Comparison of ENCODE assay signal across 2 cellular contexts in the genomic region with DNA sequence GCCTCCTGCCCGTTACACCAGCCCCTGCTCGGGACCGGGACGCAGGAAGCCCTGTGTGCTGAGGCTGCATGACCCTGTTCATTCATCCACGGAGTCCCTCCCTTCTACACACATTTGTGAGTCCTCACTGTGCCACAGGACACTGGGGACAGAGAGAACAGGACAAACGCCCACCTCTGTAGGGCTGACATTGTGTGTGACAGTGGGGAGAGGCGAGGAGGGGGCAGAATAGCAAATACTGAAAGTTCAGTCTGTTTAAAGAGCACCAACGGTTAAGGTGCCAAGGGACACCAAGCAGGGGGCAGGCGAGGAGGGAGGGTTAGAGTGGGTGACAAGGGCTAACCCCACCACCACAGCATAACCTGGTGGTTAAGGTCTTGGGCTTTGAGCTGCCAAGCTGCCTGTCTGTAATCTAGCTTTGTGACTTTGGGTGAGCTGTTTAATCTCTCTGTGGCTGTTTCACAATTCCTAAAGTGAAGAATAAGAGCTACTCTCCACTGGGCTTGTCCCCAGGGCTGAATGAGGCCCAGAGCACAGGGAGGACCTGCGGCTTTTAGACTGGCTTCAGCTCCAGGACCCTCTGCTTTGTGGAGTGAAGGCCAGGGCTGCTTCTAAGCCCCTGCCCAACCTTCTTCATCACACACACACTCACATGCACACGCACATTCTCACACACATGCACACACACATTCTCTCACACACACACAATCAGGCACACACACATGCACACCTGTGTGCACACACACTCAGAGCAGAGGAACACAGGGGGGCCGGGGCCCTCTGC.
TF ChIP-seq lines count a peak whose summit lies in the region.

No MANE protein-coding gene starts in this region.

TF ChIP-seq in HEK293, 187 proteins besides CTCF, POLR2A, EP300 and RAD21:
- TF ChIP-seq GLI4 (tag by site-specific recombination; IDR thresholded peaks at IDR 0.05) (no peak), ZFP3 (tag by site-specific recombination; IDR thresholded peaks at IDR 0.05; ENCODE audit: low read depth) (no peak), ZBTB48 (tag by site-specific recombination; IDR thresholded peaks at IDR 0.05) (no peak), ZNF777 (tag by site-specific recombination; IDR thresholded peaks at IDR 0.05; ENCODE audit: borderline replicate concordance) (no peak), SETDB1 (IDR thresholded peaks at IDR 0.05; ENCODE audit: insufficient read length, low read length) (no peak), ZNF132 (tag by site-specific recombination; IDR thresholded peaks at IDR 0.05; ENCODE audit: borderline replicate concordance) (no peak), ZNF426 (tag by site-specific recombination; IDR thresholded peaks at IDR 0.05) (no peak), ZBTB21 (tag by site-specific recombination; IDR thresholded peaks at IDR 0.05) (no peak), ZNF324 (tag by site-specific recombination; IDR thresholded peaks at IDR 0.05) (no peak), ZNF830 (tag by site-specific recombination; IDR thresholded peaks at IDR 0.05; ENCODE audit: low read depth) (no peak), SCRT1 (tag by site-specific recombination; IDR thresholded peaks at IDR 0.05; ENCODE audit: borderline replicate concordance) (peak; percentile 67)
- TF ChIP-seq, protein P1, sequence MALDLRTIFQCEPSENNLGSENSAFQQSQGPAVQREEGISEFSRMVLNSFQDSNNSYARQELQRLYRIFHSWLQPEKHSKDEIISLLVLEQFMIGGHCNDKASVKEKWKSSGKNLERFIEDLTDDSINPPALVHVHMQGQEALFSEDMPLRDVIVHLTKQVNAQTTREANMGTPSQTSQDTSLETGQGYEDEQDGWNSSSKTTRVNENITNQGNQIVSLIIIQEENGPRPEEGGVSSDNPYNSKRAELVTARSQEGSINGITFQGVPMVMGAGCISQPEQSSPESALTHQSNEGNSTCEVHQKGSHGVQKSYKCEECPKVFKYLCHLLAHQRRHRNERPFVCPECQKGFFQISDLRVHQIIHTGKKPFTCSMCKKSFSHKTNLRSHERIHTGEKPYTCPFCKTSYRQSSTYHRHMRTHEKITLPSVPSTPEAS (tag by site-specific recombination; IDR thresholded peaks at IDR 0.05): peak; percentile 63

TF ChIP-seq in GM12878, 131 proteins besides CTCF, POLR2A, EP300 and RAD21:
- TF ChIP-seq PAX8 (IDR thresholded peaks at IDR 0.05) (no peak), BMI1 (IDR thresholded peaks at IDR 0.05; ENCODE audit: borderline replicate concordance) (no peak), SKIL (IDR thresholded peaks at IDR 0.05; ENCODE audit: low read depth, poor library complexity, severe bottlenecking) (no peak), HDAC2 (IDR thresholded peaks at IDR 0.05) (no peak), CEBPZ (IDR thresholded peaks at IDR 0.05; ENCODE audit: low read depth, low read length) (no peak), ZBTB33 (IDR thresholded peaks at IDR 0.05) (no peak), RUNX3 (IDR thresholded peaks at IDR 0.05; ENCODE audit: low read length) (no peak), ZNF592 (IDR thresholded peaks at IDR 0.05) (no peak), NFIC (IDR thresholded peaks at IDR 0.05; ENCODE audit: low read depth, low read length) (no peak), GABPA (IDR thresholded peaks at IDR 0.05; ENCODE audit: low read depth) (no peak), PAX5 (IDR thresholded peaks at IDR 0.05; ENCODE audit: borderline replicate concordance, low read depth, low read length) (no peak), SREBF2 (IDR thresholded peaks at IDR 0.05; ENCODE audit: low read length) (no peak), RCOR1 (conservative IDR thresholded peaks at IDR 0.05; ENCODE audit: low read depth, low read length) (no peak), RBBP5 (conservative IDR thresholded peaks at IDR 0.05) (no peak), RB1 (IDR thresholded peaks at IDR 0.05; ENCODE audit: borderline replicate concordance) (no peak)
- TF ChIP-seq, protein P2, sequence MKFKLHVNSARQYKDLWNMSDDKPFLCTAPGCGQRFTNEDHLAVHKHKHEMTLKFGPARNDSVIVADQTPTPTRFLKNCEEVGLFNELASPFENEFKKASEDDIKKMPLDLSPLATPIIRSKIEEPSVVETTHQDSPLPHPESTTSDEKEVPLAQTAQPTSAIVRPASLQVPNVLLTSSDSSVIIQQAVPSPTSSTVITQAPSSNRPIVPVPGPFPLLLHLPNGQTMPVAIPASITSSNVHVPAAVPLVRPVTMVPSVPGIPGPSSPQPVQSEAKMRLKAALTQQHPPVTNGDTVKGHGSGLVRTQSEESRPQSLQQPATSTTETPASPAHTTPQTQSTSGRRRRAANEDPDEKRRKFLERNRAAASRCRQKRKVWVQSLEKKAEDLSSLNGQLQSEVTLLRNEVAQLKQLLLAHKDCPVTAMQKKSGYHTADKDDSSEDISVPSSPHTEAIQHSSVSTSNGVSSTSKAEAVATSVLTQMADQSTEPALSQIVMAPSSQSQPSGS (IDR thresholded peaks at IDR 0.05; ENCODE audit: low read length): no peak
